ENCODE assay signal across 8 cellular contexts in the genomic region with DNA sequence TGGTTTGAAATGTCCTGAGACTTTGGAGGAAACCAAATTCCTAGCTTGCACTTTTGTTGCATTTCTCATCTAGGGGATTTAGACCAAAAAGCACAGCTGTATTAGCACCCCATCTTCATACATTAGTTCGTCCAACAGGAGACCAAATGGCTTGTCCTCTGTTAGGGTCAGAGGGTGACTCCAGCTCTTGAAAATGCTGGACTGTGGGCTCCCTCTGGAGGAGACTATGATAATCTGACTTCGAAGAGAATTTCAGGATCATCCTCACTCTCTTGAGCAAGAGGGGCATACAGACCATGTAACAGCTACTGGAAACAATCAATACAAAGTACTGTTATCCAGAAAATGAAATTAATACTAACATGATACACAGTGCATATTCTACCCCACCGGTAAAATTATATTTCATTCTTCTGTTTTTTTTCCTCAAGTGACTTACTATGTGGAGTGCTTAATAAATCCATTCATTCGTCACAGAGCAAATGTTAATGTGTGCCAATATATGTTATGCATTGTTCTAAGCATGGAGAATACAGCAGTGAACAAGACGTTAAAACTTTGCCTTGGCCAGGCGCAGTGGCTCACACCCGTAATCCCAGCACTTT.
DNase-seq lines count a peak whose midpoint lies in the region; ATAC-seq, FAIRE-seq and TF ChIP-seq lines count a peak whose summit lies in the region.

No MANE protein-coding gene starts in this region.

- H4K20me1 ChIP-seq in OCI-LY3 (ENCODE audit: insufficient read depth, low read length), result no peaks in the 10 kb centered on the region

- intact Hi-C loops in pancreas (cut with DNase I), result loop anchor here (5.0 to 10.0 kb wide), 2 partner anchors 105 to 107 kb away; no protein-coding TSS in a partner anchor

- no peaks in the 10 kb centered on the region for H3K79me2 ChIP-seq in OCI-LY3 (ENCODE audit: low read length)

- no peak overlapping the region for H3K9ac ChIP-seq in OCI-LY3 (ENCODE audit: low read length)

- H3K4me3 ChIP-seq in HL-60 (replicated peaks; ENCODE audit: insufficient read depth, low read length), result no peak overlapping the region
- H3K4me3 ChIP-seq in OCI-LY3 (ENCODE audit: low read length), result no peak overlapping the region
- no peak overlapping the region for H3K4me3 ChIP-seq in pancreas

- peak; percentile 75 for FAIRE-seq in pancreas (lab: Jason Lieb, UNC)

- WGBS in pancreas, 2 donors, result 27 to 33% methylated on average over 7 of the region's 7 CpGs

- H3K27me3 ChIP-seq in HL-60 (ENCODE audit: insufficient read depth, poor library complexity, severe bottlenecking) (no peaks in the 10 kb centered on the region), OCI-LY3 (ENCODE audit: low read depth, low read length) (no peaks in the 10 kb centered on the region), pancreas (no peaks in the 10 kb centered on the region)

- no peaks in the 10 kb centered on the region for H3K36me3 ChIP-seq in OCI-LY3 (replicated peaks; ENCODE audit: low read depth, low read length)
- H3K36me3 ChIP-seq in pancreas, result no peaks in the 10 kb centered on the region

- TF ChIP-seq CTCF in HL-60 (IDR thresholded peaks at IDR 0.05; ENCODE audit: insufficient read depth, low read length) (no peak), OCI-LY3 (IDR thresholded peaks at IDR 0.05; ENCODE audit: low read depth, low read length) (peak; percentile 61), pancreas (IDR thresholded peaks at IDR 0.05) (peak in 3 of 4 donors; percentile 15 to 49 (median 43))

- ATAC-seq in pancreas (peak; percentile 79 to 100 (median 98)), HG03159 (IDR thresholded peaks at IDR 0.05; ENCODE audit: unreplicated experiment) (no peak), HG03457 (IDR thresholded peaks at IDR 0.05; ENCODE audit: unreplicated experiment) (no peak)

- DNase-seq in DMS153 (lab: John Stamatoyannopoulos, UW) (peak; percentile 10), HL-60 (ENCODE audit: low read depth in 1 of 2, low spot score in 1 of 2) (peak; percentile 25 to 36), glomerular visceral epithelial cell (ENCODE audit: extremely low spot score) (peak; percentile 80), pancreas (peak in 3 of 6 donors; percentile 34 to 60 (median 39))
- peak; percentile 23 for DNase-seq in activated naive CD4-positive, alpha-beta T cell treated with anti-CD3 and anti-CD28 coated beads, Interleukin-2, amount 50 U/mL, for 16 hours

- H3K27ac ChIP-seq in HL-60 (replicated peaks) (no peak overlapping the region), OCI-LY3 (ENCODE audit: low read length) (no peak overlapping the region), pancreas (no peak overlapping the region)

- no peak overlapping the region for H2AFZ ChIP-seq in OCI-LY3 (ENCODE audit: low read depth, low read length)

- no peaks in the 10 kb centered on the region for H3K9me3 ChIP-seq in OCI-LY3 (ENCODE audit: insufficient read depth, low read length)
- H3K9me3 ChIP-seq in pancreas, result no peaks in the 10 kb centered on the region

- H3K4me1 ChIP-seq in OCI-LY3 (ENCODE audit: low read length) (no peaks in the 10 kb centered on the region), pancreas (no peaks in the 10 kb centered on the region)

- no peak overlapping the region for H3K4me2 ChIP-seq in OCI-LY3 (ENCODE audit: low read length)

Comparison
In these comparisons a context has a peak if more than half of its experiments do, and no peak if none do; other contexts are left out.
1. ATAC-seq: peak in pancreas (4 of 4); none in HG03159 (single experiment) and HG03457 (single experiment).